10 cellular contexts compared by ENCODE assay signal in the genomic region with DNA sequence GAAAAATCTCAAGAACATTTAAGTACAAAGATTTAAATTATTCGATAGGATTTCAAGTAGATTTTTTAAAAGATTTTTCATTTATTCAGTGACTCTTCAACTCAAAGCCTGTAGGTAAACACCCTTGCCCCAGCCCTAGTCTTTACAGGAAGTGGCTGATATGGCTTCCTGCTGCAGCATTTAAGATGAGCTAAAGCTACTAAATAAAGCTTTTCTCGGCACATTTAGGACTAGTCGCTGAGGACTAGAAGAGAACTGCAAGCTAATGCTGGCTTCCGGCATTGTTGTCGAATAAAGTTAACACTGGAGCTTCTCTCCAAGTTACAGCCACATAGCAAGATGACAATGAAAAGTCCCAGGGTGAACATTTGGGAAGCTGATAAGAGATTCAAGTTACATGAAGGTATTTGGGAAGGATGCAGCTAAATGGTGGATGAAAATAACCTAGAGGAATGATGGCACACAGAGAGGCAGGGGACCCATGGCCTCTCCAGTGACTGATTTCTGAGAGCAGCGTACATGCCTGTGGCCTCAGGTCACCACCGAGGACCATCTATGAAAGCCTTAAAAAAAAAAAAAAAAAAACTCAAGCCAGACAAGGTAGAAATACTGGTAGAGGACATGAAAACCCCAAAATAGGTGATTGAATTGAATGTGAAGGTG.
A peak's percentile ranks its signal among the peaks of the same experiment; 100 is the strongest.
DNase-seq lines count a peak whose midpoint lies in the region; ATAC-seq and TF ChIP-seq lines count a peak whose summit lies in the region.
"Had no signal": no experiment of that assay in that cellular context is flagged by ENCODE, and none has a peak within 500 bp of the region (broad histone marks: within the 10 kb centered on the region; RNA-seq: fewer than 3 reads in every experiment).

No MANE protein-coding gene starts in this region.

- peak; percentile 25 for DNase-seq in activated CD4-positive, alpha-beta memory T cell treated with anti-CD3 and anti-CD28 coated beads for 36 hours
- peak in 7 of 9 donors; percentile 48 to 78 (median 71) for DNase-seq in naive thymus-derived CD4-positive, alpha-beta T cell
- DNase-seq in NCI-H146 (lab: John Stamatoyannopoulos, UW) = no peak
- DNase-seq in islet precursor cell = no peak
- DNase-seq: left ventricle myocardium superior, MM.1S had no signal

- no peaks in the 10 kb centered on the region for H3K9me3 ChIP-seq in naive thymus-derived CD4-positive, alpha-beta T cell (ENCODE audit: control insufficient read depth in 2 of 3, low read length in 3 of 3)

- POLR2A ChIA-PET in activated CD4-positive, alpha-beta memory T cell treated with anti-CD3 and anti-CD28 coated beads for 36 hours (lab: Charles Lee) = no interaction called here
- POLR2A ChIA-PET in naive thymus-derived CD4-positive, alpha-beta T cell (lab: Charles Lee) = interaction anchor here (0.6 to 1.6 kb wide), 7 partner anchors 12 to 244 kb away, joined by 3 to 4 read pairs (median 3); no protein-coding TSS in a partner anchor

- H3K9me3 Mint-ChIP-seq in activated CD4-positive, alpha-beta memory T cell treated with anti-CD3 and anti-CD28 coated beads for 36 hours = peaks cover 2% of the 10 kb centered on the region
- peaks cover 0 to 22% (median 5%) of the 10 kb centered on the region in 11 donors for H3K9me3 Mint-ChIP-seq in naive thymus-derived CD4-positive, alpha-beta T cell
- H3K9me3 Mint-ChIP-seq: type B pancreatic cell had no signal

- H3K27me3 Mint-ChIP-seq in activated CD4-positive, alpha-beta memory T cell treated with anti-CD3 and anti-CD28 coated beads for 36 hours = no peaks in the 10 kb centered on the region
- no peaks in the 10 kb centered on the region for H3K27me3 Mint-ChIP-seq in naive thymus-derived CD4-positive, alpha-beta T cell
- H3K27me3 Mint-ChIP-seq: type B pancreatic cell had no signal

- peak; percentile 40 for ATAC-seq in GM18505 (IDR thresholded peaks at IDR 0.05; ENCODE audit: unreplicated experiment)
- peak; percentile 38 for ATAC-seq in HG03095 (IDR thresholded peaks at IDR 0.05; ENCODE audit: unreplicated experiment)
- peak; percentile 94 for ATAC-seq in naive thymus-derived CD4-positive, alpha-beta T cell
- ATAC-seq in GM21619 (IDR thresholded peaks at IDR 0.05; ENCODE audit: unreplicated experiment) = no peak
- ATAC-seq: left ventricle myocardium superior had no signal

- peaks cover 51% of the 10 kb centered on the region for H3K4me1 Mint-ChIP-seq in activated CD4-positive, alpha-beta memory T cell treated with anti-CD3 and anti-CD28 coated beads for 36 hours (ENCODE audit: low read depth)
- peaks cover 22 to 70% (median 65%) of the 10 kb centered on the region in 7 donors for H3K4me1 Mint-ChIP-seq in naive thymus-derived CD4-positive, alpha-beta T cell

- TF ChIP-seq POLR2A in GM18505 (IDR thresholded peaks at IDR 0.05; ENCODE audit: borderline replicate concordance, extremely low read depth, insufficient read depth, insufficient read length) = no peak

- peak overlapping the region; percentile 32 for H3K4me3 ChIP-seq in naive thymus-derived CD4-positive, alpha-beta T cell (ENCODE audit: low read length)

- H3K36me3 ChIP-seq in naive thymus-derived CD4-positive, alpha-beta T cell (ENCODE audit: control insufficient read depth in 2 of 3, insufficient read depth in 3 of 3, low read length in 3 of 3) = no peaks in the 10 kb centered on the region

- H3K4me1 ChIP-seq in naive thymus-derived CD4-positive, alpha-beta T cell (ENCODE audit: control insufficient read depth in 2 of 2, insufficient read depth in 2 of 2, low read length in 2 of 2) = peaks cover 43 to 61% of the 10 kb centered on the region in 2 donors

- intact Hi-C loops in activated CD4-positive, alpha-beta memory T cell treated with anti-CD3 and anti-CD28 coated beads for 36 hours (cut with micrococcal nuclease) = loop anchor here (10.0 kb wide), 2 partner anchors 221 to 281 kb away; partner anchors contain the start of gene GPR180
- intact Hi-C loops in naive thymus-derived CD4-positive, alpha-beta T cell (cut with micrococcal nuclease) = loop anchor here (1.0 to 5.0 kb wide), 6 partner anchors 21 to 278 kb away; partner anchors contain the start of gene GPR180 (in 1 of the 2)

- H3K27ac ChIP-seq in naive thymus-derived CD4-positive, alpha-beta T cell (ENCODE audit: low read depth, low read length) = peak overlapping the region; percentile 62

- peak overlapping the region; percentile 1 for H3K4me3 Mint-ChIP-seq in activated CD4-positive, alpha-beta memory T cell treated with anti-CD3 and anti-CD28 coated beads for 36 hours
- peak overlapping the region; percentile 50 to 86 (median 76) for H3K4me3 Mint-ChIP-seq in naive thymus-derived CD4-positive, alpha-beta T cell
- H3K4me3 Mint-ChIP-seq: type B pancreatic cell had no signal

- H3K36me3 Mint-ChIP-seq in activated CD4-positive, alpha-beta memory T cell treated with anti-CD3 and anti-CD28 coated beads for 36 hours = peaks cover 2% of the 10 kb centered on the region
- peaks cover 4 to 28% (median 9%) of the 10 kb centered on the region in 5 donors for H3K36me3 Mint-ChIP-seq in naive thymus-derived CD4-positive, alpha-beta T cell

- H3K27ac Mint-ChIP-seq in activated CD4-positive, alpha-beta memory T cell treated with anti-CD3 and anti-CD28 coated beads for 36 hours = peak overlapping the region; percentile 73
- peak overlapping the region; percentile 74 to 99 (median 93) for H3K27ac Mint-ChIP-seq in naive thymus-derived CD4-positive, alpha-beta T cell
- H3K27ac Mint-ChIP-seq: type B pancreatic cell had no signal

- CTCF ChIA-PET in activated CD4-positive, alpha-beta memory T cell treated with anti-CD3 and anti-CD28 coated beads for 36 hours (lab: Charles Lee) = interaction anchor here (1.1 to 1.6 kb wide), 2 partner anchors 15 to 38 kb away, joined by 4 read pairs; no protein-coding TSS in a partner anchor
- CTCF ChIA-PET in naive thymus-derived CD4-positive, alpha-beta T cell (lab: Charles Lee) = interaction anchor here (1.0 to 1.4 kb wide), 4 partner anchors 20 to 87 kb away, joined by 5 to 7 read pairs (median 6); no protein-coding TSS in a partner anchor

- no peaks in the 10 kb centered on the region for H3K27me3 ChIP-seq in naive thymus-derived CD4-positive, alpha-beta T cell (ENCODE audit: control insufficient read depth in 2 of 2, insufficient read depth in 2 of 2, low read length in 2 of 2)

Comparison
In these comparisons a context has a peak if more than half of its experiments do, and no peak if none do; other contexts are left out.
1. DNase-seq: peak in activated CD4-positive, alpha-beta memory T cell treated with anti-CD3 and anti-CD28 coated beads for 36 hours (single experiment) and naive thymus-derived CD4-positive, alpha-beta T cell (7 of 9); none in NCI-H146 (single experiment) and islet precursor cell (single experiment).